ENCODE assay signal across 11 cellular contexts in genomic region chr16:86252596-86252995, GRCh38.
DNase-seq lines count a peak whose midpoint lies in the region; ATAC-seq lines count a peak whose summit lies in the region.
"Had no signal": no experiment of that assay in that cellular context is flagged by ENCODE, and none has a peak within 500 bp of the region (broad histone marks: within the 10 kb centered on the region; RNA-seq: fewer than 3 reads in every experiment).

No MANE protein-coding gene starts in this region.

- no peaks in the 10 kb centered on the region for H3K4me1 Mint-ChIP-seq in effector memory CD8-positive, alpha-beta T cell (ENCODE audit: low read depth in 2 of 2)

- H3K4me3 Mint-ChIP-seq in effector memory CD8-positive, alpha-beta T cell, result no peak overlapping the region
- H3K4me3 Mint-ChIP-seq: dendritic cell treated with granulocyte-macrophage colony-stimulating factor and Interleukin-4, amounts not matched to agents 40 ng/mL and 50 ng/mL, for 4 days; stimulated activated naive CD8-positive, alpha-beta T cell treated with anti-CD3 and anti-CD28 coated beads, Interleukin-15, Interleukin-2, amounts not matched to agents 100 ng/mL and 50 ng/mL, for 24 hours had no signal

- H3K27me3 Mint-ChIP-seq in effector memory CD8-positive, alpha-beta T cell, result peaks cover 13 to 38% of the 10 kb centered on the region in 2 donors

- H3K36me3 Mint-ChIP-seq in effector memory CD8-positive, alpha-beta T cell (ENCODE audit: insufficient read depth), result no peaks in the 10 kb centered on the region

- DNase-seq in AG20443 (ENCODE audit: low spot score) (peak; percentile 58), H4 (ENCODE audit: low spot score) (peak; percentile 43), SW480 (ENCODE audit: low spot score) (peak; percentile 9), iPS-NIHi11 (ENCODE audit: low spot score) (peak; percentile 70), NCI-H2081 treated with DMSO at 0.1 percent for 48 hours (lab: John Stamatoyannopoulos, UW) (no peak)
- no peak for DNase-seq in effector memory CD8-positive, alpha-beta T cell
- DNase-seq: activated CD4-positive, CD25-positive, alpha-beta regulatory T cell had no signal

- no peak overlapping the region for H3K27ac Mint-ChIP-seq in effector memory CD8-positive, alpha-beta T cell
- H3K27ac Mint-ChIP-seq: dendritic cell treated with granulocyte-macrophage colony-stimulating factor and Interleukin-4, amounts not matched to agents 40 ng/mL and 50 ng/mL, for 4 days; stimulated activated naive CD8-positive, alpha-beta T cell treated with anti-CD3 and anti-CD28 coated beads, Interleukin-15, Interleukin-2, amounts not matched to agents 100 ng/mL and 50 ng/mL, for 24 hours had no signal

- peaks cover 4 to 11% of the 10 kb centered on the region in 2 donors for H3K9me3 Mint-ChIP-seq in effector memory CD8-positive, alpha-beta T cell

- ATAC-seq in GM18519 (IDR thresholded peaks at IDR 0.05; ENCODE audit: low FRiP score, unreplicated experiment) (no peak), HG03521 (IDR thresholded peaks at IDR 0.05; ENCODE audit: unreplicated experiment) (no peak)
- no peak for ATAC-seq in effector memory CD8-positive, alpha-beta T cell (replicated peaks)

Comparison
In these comparisons a context has a peak if more than half of its experiments do, and no peak if none do; other contexts are left out.
1. DNase-seq: peak in AG20443 (single experiment), H4 (single experiment), SW480 (single experiment) and iPS-NIHi11 (single experiment); none in effector memory CD8-positive, alpha-beta T cell (0 of 3) and NCI-H2081 treated with DMSO at 0.1 percent for 48 hours (single experiment).